8 cellular contexts compared by ENCODE assay signal in the genomic region with DNA sequence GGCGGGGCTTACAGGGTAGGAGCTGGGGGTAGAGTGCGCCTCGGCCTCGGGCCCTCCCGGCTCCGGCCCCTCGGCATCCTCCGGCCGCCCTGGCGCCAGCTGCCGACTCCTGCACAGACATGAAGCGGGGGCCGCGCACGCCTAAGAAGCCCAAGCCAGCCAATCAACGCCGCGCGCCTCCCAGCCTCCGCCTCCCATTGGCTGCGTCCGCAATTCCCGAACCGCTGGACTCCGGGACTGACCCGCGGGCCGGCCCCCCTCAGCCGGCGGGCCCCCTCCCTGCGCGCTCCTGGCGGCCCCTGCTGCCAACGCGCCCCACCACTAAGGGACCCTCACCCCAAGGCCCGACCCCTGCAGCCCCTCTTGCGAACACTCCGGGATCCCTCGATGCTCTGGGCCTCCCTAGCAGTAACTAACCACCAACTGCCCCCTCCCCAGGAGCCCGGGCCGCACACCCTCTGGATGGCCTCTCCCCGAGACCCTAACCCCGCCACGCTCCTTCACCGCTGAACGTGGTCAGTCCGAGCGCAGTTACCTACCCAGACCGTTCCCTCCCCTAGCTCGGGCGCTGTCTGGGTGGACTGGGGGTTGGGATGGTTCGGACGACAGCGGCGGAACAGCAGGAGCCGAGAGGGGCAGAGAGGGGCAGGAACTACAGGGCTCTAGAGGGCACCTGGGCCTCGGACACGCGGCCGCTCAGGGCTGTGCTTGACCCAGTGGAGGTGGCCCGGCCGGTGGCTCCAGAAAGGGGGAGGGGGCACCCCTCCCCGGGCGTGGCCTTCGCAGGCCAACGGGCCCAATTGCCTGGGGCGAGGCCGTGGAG. TPM values are rescaled to one million over a fixed set of nuclear protein-coding genes. Genes with fewer than 3 reads are reported as not detected.
DNase-seq lines count a peak whose midpoint lies in the region; ATAC-seq and TF ChIP-seq lines count a peak whose summit lies in the region.

No MANE protein-coding gene starts in this region.

- TF ChIP-seq CTCF in adrenal gland (IDR thresholded peaks at IDR 0.05): no peak
- no peak for TF ChIP-seq CTCF in heart left ventricle (IDR thresholded peaks at IDR 0.05)
- TF ChIP-seq CTCF in omental fat pad (IDR thresholded peaks at IDR 0.05): no peak

- H3K36me3 ChIP-seq in CD8-positive, alpha-beta memory T cell (ENCODE audit: insufficient read depth, low read length): no peaks in the 10 kb centered on the region
- H3K36me3 ChIP-seq in adrenal gland (replicated peaks in 1 of 2) (no peaks in the 10 kb centered on the region), heart left ventricle (peaks cover 0 to 26% (median 0%) of the 10 kb centered on the region in 9 donors)

- H3K27me3 ChIP-seq in CD8-positive, alpha-beta memory T cell (ENCODE audit: insufficient read depth, low read length, poor library complexity, severe bottlenecking): peaks cover 74% of the 10 kb centered on the region
- H3K27me3 ChIP-seq in adrenal gland (peaks cover 95% of the 10 kb centered on the region), heart left ventricle (peaks cover 39 to 100% (median 86%) of the 10 kb centered on the region in 9 donors)

- CTCF ChIA-PET in CD8-positive, alpha-beta memory T cell (lab: Charles Lee): no interaction called here
- CTCF ChIA-PET in HEK293T (lab: Yijun Ruan, JAX): no interaction called here

- intact Hi-C loops in adrenal gland (cut with DNase I): no loop called here
- intact Hi-C loops in heart left ventricle (cut with DNase I): loop anchor here in 6 of 10 donors (2.0 to 5.0 kb wide), 5 partner anchors 61 to 411 kb away; no protein-coding TSS in a partner anchor

- no peaks in the 10 kb centered on the region for H3K36me3 Mint-ChIP-seq in CD8-positive, alpha-beta memory T cell

- peak; percentile 75 to 91 for TF ChIP-seq POLR2A in adrenal gland (IDR thresholded peaks at IDR 0.05)
- TF ChIP-seq POLR2A in heart left ventricle (IDR thresholded peaks at IDR 0.05): peak; percentile 69 to 99

- peaks cover 64 to 65% of the 10 kb centered on the region in 2 donors for H3K27me3 Mint-ChIP-seq in CD8-positive, alpha-beta memory T cell

- ATAC-seq in heart left ventricle (peak; percentile 76 to 87 (median 84)), omental fat pad (ENCODE audit: low FRiP score) (peak; percentile 77), GM21367 (IDR thresholded peaks at IDR 0.05; ENCODE audit: unreplicated experiment) (no peak)

- 0 to 5% (median 1%) methylated on average over 2 to 68 of the region's 68 CpGs for WGBS in adrenal gland, 4 donors
- WGBS in heart left ventricle, 4 donors: 0 to 2% (median 1%) methylated on average over 41 to 68 of the region's 68 CpGs

- H3K9me3 Mint-ChIP-seq in CD8-positive, alpha-beta memory T cell: no peaks in the 10 kb centered on the region

- peaks cover 19 to 64% (median 35%) of the 10 kb centered on the region in 3 donors for H3K4me1 Mint-ChIP-seq in CD8-positive, alpha-beta memory T cell

- no peak overlapping the region for H3K27ac Mint-ChIP-seq in CD8-positive, alpha-beta memory T cell

- H3K9me3 ChIP-seq in CD8-positive, alpha-beta memory T cell (ENCODE audit: low read length): no peaks in the 10 kb centered on the region
- no peaks in the 10 kb centered on the region for H3K9me3 ChIP-seq in adrenal gland (replicated peaks in 1 of 3)
- H3K9me3 ChIP-seq in heart left ventricle: no peaks in the 10 kb centered on the region

- H3K4me1 ChIP-seq in CD8-positive, alpha-beta memory T cell (ENCODE audit: insufficient read depth, low read length): peaks cover 39% of the 10 kb centered on the region
- H3K4me1 ChIP-seq in adrenal gland (replicated peaks in 1 of 2): peaks cover 34 to 48% of the 10 kb centered on the region in 2 donors
- H3K4me1 ChIP-seq in heart left ventricle: peaks cover 0 to 92% (median 53%) of the 10 kb centered on the region in 12 donors

- DNase-seq in CD8-positive, alpha-beta memory T cell: peak in 1 of 5 donors; percentile 44
- DNase-seq in HEK293T (ENCODE audit: extremely low spot score) (peak; percentile 86), NCI-H748 (lab: John Stamatoyannopoulos, UW; ENCODE audit: unreplicated experiment) (peak; percentile 86), adrenal gland (peak; percentile 66 to 95 (median 82)), heart left ventricle (peak; percentile 90 to 94 (median 92)), omental fat pad (ENCODE audit: low spot score) (peak; percentile 80)
- no peak for DNase-seq in NK-92 treated with Interleukin-12 subunit alpha and Interleukin-12 subunit beta, amount 100 ng/mL, for 24 hours (lab: John Stamatoyannopoulos, UW)

- POLR2A ChIA-PET in CD8-positive, alpha-beta memory T cell (lab: Charles Lee): no interaction called here
- POLR2A ChIA-PET in HEK293T (lab: Yijun Ruan, JAX): interaction anchor here (0.6 to 3.0 kb wide), 7 partner anchors 9 to 63 kb away, joined by 3 to 15 read pairs (median 3); no protein-coding TSS in a partner anchor

- H3K27ac ChIP-seq in CD8-positive, alpha-beta memory T cell (ENCODE audit: low read depth, low read length): peak overlapping the region; percentile 76
- H3K27ac ChIP-seq in adrenal gland (peak overlapping the region in 3 of 5 donors; percentile 32 to 83 (median 80)), heart left ventricle (peak overlapping the region; percentile 64 to 98 (median 93))

- H3K4me3 ChIP-seq in CD8-positive, alpha-beta memory T cell (ENCODE audit: low read length): peak overlapping the region; percentile 41
- H3K4me3 ChIP-seq in adrenal gland (peak overlapping the region in 2 of 4 donors; percentile 44 to 56), heart left ventricle (peak overlapping the region; percentile 59 to 84 (median 70))

- peak overlapping the region in 6 of 7 donors; percentile 56 to 88 (median 78) for H3K4me3 Mint-ChIP-seq in CD8-positive, alpha-beta memory T cell

TF ChIP-seq in HEK293T, 16 proteins besides CTCF, POLR2A, EP300 and RAD21:
- TF ChIP-seq ELF4 (IDR thresholded peaks at IDR 0.05) (no peak), NFRKB (IDR thresholded peaks at IDR 0.05) (no peak), HDGF (IDR thresholded peaks at IDR 0.05; ENCODE audit: borderline replicate concordance) (no peak), SP1 (IDR thresholded peaks at IDR 0.05) (no peak), SUZ12 (IDR thresholded peaks at IDR 0.05) (no peak), BHLHE40 (IDR thresholded peaks at IDR 0.05; ENCODE audit: borderline replicate concordance) (no peak), L3MBTL2 (conservative IDR thresholded peaks at IDR 0.05) (peak; percentile 60), ZNF384 (IDR thresholded peaks at IDR 0.05) (no peak), FOXK2 (IDR thresholded peaks at IDR 0.05) (no peak), FOXA1 (IDR thresholded peaks at IDR 0.05) (no peak), FOXM1 (IDR thresholded peaks at IDR 0.05; ENCODE audit: borderline replicate concordance) (peak; percentile 35; the same call in 1 of the 2 replicates), LEF1 (IDR thresholded peaks at IDR 0.05; ENCODE audit: borderline replicate concordance) (no peak), ARNT (IDR thresholded peaks at IDR 0.05) (no peak), TARDBP (IDR thresholded peaks at IDR 0.05) (no peak), CTBP1 (IDR thresholded peaks at IDR 0.05; ENCODE audit: borderline replicate concordance) (no peak)
- TF ChIP-seq, protein P1, sequence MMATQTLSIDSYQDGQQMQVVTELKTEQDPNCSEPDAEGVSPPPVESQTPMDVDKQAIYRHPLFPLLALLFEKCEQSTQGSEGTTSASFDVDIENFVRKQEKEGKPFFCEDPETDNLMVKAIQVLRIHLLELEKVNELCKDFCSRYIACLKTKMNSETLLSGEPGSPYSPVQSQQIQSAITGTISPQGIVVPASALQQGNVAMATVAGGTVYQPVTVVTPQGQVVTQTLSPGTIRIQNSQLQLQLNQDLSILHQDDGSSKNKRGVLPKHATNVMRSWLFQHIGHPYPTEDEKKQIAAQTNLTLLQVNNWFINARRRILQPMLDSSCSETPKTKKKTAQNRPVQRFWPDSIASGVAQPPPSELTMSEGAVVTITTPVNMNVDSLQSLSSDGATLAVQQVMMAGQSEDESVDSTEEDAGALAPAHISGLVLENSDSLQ (IDR thresholded peaks at IDR 0.05): peak; percentile 46; the same call in 1 of the 2 replicates
TF ChIP-seq in HEK293T: peak in this region for 3.

RNA-seq across cellular contexts. Expression of a gene that starts 5.0 kb away (rescaled TPM):
- not detected for total RNA-seq in CD8-positive, alpha-beta memory T cell
- not detected for polyA plus RNA-seq in CD8-positive, alpha-beta memory T cell
- total RNA-seq in adrenal gland (10 to 100 TPM in 3 of 8 donors, 1 to 10 TPM in 5; 4.6 to 28.1 (median 7.4) TPM), heart left ventricle (10 to 100 TPM in 7 of 9 donors, 1 to 10 TPM in 2; 6.0 to 30.7 (median 12.3) TPM), omental fat pad (10 to 100 TPM in 2 of 4 donors, 1 to 10 TPM in 2; 4.2 to 32.5 (median 9.0) TPM)
- polyA plus RNA-seq in adrenal gland (10 to 100 TPM in 2 of 3 donors, 1 to 10 TPM in 1; 3.4 to 37.5 (median 11.2) TPM), heart left ventricle (10 to 100 TPM; 16.8 to 18.2 TPM)

RNA-seq across cellular contexts. Expression of a gene that starts 21.3 kb away (rescaled TPM):
- not detected for total RNA-seq in CD8-positive, alpha-beta memory T cell
- polyA plus RNA-seq in CD8-positive, alpha-beta memory T cell: not detected
- total RNA-seq in adrenal gland (not detected), heart left ventricle (not detected), omental fat pad (not detected)
- polyA plus RNA-seq in adrenal gland (not detected), heart left ventricle (not detected)

Comparison
In these comparisons a context has a peak if more than half of its experiments do, and no peak if none do; other contexts are left out.
1. RNA of a gene that starts 5.0 kb away (total RNA-seq): 6.0 to 30.7 TPM in heart left ventricle, 4.2 to 32.5 TPM in omental fat pad and 4.6 to 28.1 TPM in adrenal gland; not detected in CD8-positive, alpha-beta memory T cell; every median in the first group is over 4 times any median in the second.
2. intact Hi-C loops: an anchor here in heart left ventricle (2.0 to 5.0 kb wide); none called in adrenal gland.
3. Peak in every context shown above with its lines, with median percentiles within 50 percentile points of each other: H3K27ac ChIP-seq.